ENCODE assay signal across 7 cellular contexts in genomic region chr4:41505161-41505653, GRCh38. TPM values are rescaled to one million over a fixed set of nuclear protein-coding genes. Genes with fewer than 3 reads are reported as not detected.
DNase-seq lines count a peak whose midpoint lies in the region; ATAC-seq and TF ChIP-seq lines count a peak whose summit lies in the region.

No MANE protein-coding gene starts in this region.

- H3K27ac ChIP-seq in heart left ventricle (peak overlapping the region in 6 of 12 donors; percentile 17 to 72 (median 51)), temporal lobe (ENCODE audit: low read depth, low read length) (peak overlapping the region; percentile 77)

- no peaks in the 10 kb centered on the region for H3K9me3 Mint-ChIP-seq in HFFc6
- peaks cover 6% of the 10 kb centered on the region for H3K9me3 Mint-ChIP-seq in activated CD8-positive, alpha-beta T cell treated with anti-CD3 and anti-CD28 coated beads for 36 hours

- POLR2A ChIA-PET in activated CD8-positive, alpha-beta T cell treated with anti-CD3 and anti-CD28 coated beads for 36 hours (lab: Charles Lee) = no interaction called here

- no peak overlapping the region for H3K4me3 ChIP-seq in heart left ventricle

- no peaks in the 10 kb centered on the region for H3K27me3 ChIP-seq in heart left ventricle

- intact Hi-C loops in heart left ventricle (cut with DNase I) = loop anchor here in 1 of 10 donors (10.0 kb wide), 1 partner anchor 50 kb away; no protein-coding TSS in a partner anchor
- intact Hi-C loops in activated CD8-positive, alpha-beta T cell treated with anti-CD3 and anti-CD28 coated beads for 36 hours (cut with micrococcal nuclease) = no loop called here

- peaks cover 75% of the 10 kb centered on the region for H3K4me1 Mint-ChIP-seq in HFFc6 (ENCODE audit: low read depth)
- no peaks in the 10 kb centered on the region for H3K4me1 Mint-ChIP-seq in activated CD8-positive, alpha-beta T cell treated with anti-CD3 and anti-CD28 coated beads for 36 hours (ENCODE audit: low read depth)

- H3K4me1 ChIP-seq in heart left ventricle = peaks cover 0 to 53% (median 28%) of the 10 kb centered on the region in 12 donors

- no peak for TF ChIP-seq CTCF in HFFc6 (IDR thresholded peaks at IDR 0.05)
- no peak for TF ChIP-seq CTCF in heart left ventricle (IDR thresholded peaks at IDR 0.05)
- no peak for TF ChIP-seq CTCF in activated CD8-positive, alpha-beta T cell treated with anti-CD3 and anti-CD28 coated beads for 36 hours (IDR thresholded peaks at IDR 0.05)

- no peak for TF ChIP-seq POLR2A in heart left ventricle (IDR thresholded peaks at IDR 0.05)

- peak; percentile 79 to 90 (median 84) for ATAC-seq in heart left ventricle
- no peak for ATAC-seq in activated CD8-positive, alpha-beta T cell treated with anti-CD3 and anti-CD28 coated beads for 36 hours

- peak overlapping the region; percentile 82 for H3K27ac Mint-ChIP-seq in HFFc6
- no peak overlapping the region for H3K27ac Mint-ChIP-seq in activated CD8-positive, alpha-beta T cell treated with anti-CD3 and anti-CD28 coated beads for 36 hours

- H3K4me3 Mint-ChIP-seq in HFFc6 = peak overlapping the region; percentile 51; the same call in 1 of the 2 replicates
- no peak overlapping the region for H3K4me3 Mint-ChIP-seq in activated CD8-positive, alpha-beta T cell treated with anti-CD3 and anti-CD28 coated beads for 36 hours

- H3K36me3 Mint-ChIP-seq in HFFc6 (ENCODE audit: low read depth) = peaks cover 29% of the 10 kb centered on the region; the same call in 1 of the 2 replicates
- H3K36me3 Mint-ChIP-seq in activated CD8-positive, alpha-beta T cell treated with anti-CD3 and anti-CD28 coated beads for 36 hours (ENCODE audit: low read depth) = no peaks in the 10 kb centered on the region

- CTCF ChIA-PET in activated CD8-positive, alpha-beta T cell treated with anti-CD3 and anti-CD28 coated beads for 36 hours (lab: Charles Lee) = no interaction called here

- peak; percentile 24 for DNase-seq in HFFc6
- peak; percentile 35 for DNase-seq in RPMI7951 (ENCODE audit: low read depth)
- peak in 3 of 5 donors; percentile 20 to 55 (median 37) for DNase-seq in heart left ventricle
- no peak for DNase-seq in activated naive CD4-positive, alpha-beta T cell (lab: John Stamatoyannopoulos, UW)
- no peak for DNase-seq in activated CD8-positive, alpha-beta T cell treated with anti-CD3 and anti-CD28 coated beads for 36 hours
- no peak for DNase-seq in DMS114 treated with DMSO at 0.1 percent for 48 hours (lab: John Stamatoyannopoulos, UW; ENCODE audit: unreplicated experiment)

- H3K9me3 ChIP-seq in heart left ventricle = peaks cover 0 to 4% (median 0%) of the 10 kb centered on the region in 12 donors

- WGBS in heart left ventricle, 4 donors = 33 to 59% (median 49%) methylated on average over 2 of the region's 2 CpGs

- H3K27me3 Mint-ChIP-seq in HFFc6 (ENCODE audit: insufficient read depth) = peaks cover 3% of the 10 kb centered on the region; the same call in 1 of the 2 replicates
- H3K27me3 Mint-ChIP-seq in activated CD8-positive, alpha-beta T cell treated with anti-CD3 and anti-CD28 coated beads for 36 hours = no peaks in the 10 kb centered on the region

- peaks cover 0 to 22% (median 0%) of the 10 kb centered on the region in 9 donors for H3K36me3 ChIP-seq in heart left ventricle

RNA-seq across cellular contexts. Expression of gene LIMCH1, which starts 32.8 kb away (rescaled TPM):
- total RNA-seq in HFFc6 (2021; fragmentation: NEBNext Ultra II Directional; extraction: Animal tissue kit (Norgen Biotek cat#: 25700)) = 100 to 1,000 TPM in 4 of 6 experiments, 10 to 100 TPM in 2; 14.4 to 236 (median 205) TPM
- 0.39 and 0.60 TPM in 2 replicates for total RNA-seq in RPMI7951 (2014; rRNA removed; shearing (Covaris generic))
- total RNA-seq in heart left ventricle (100 to 1,000 TPM; 169 to 345 (median 247) TPM), temporal lobe (117 TPM)
- 10 to 100 TPM; 50.9 to 54.0 TPM for polyA plus RNA-seq in heart left ventricle
- total RNA-seq in activated CD8-positive, alpha-beta T cell treated with anti-CD3 and anti-CD28 coated beads for 36 hours = not detected

Comparison
In these comparisons a context has a peak if more than half of its experiments do, and no peak if none do; other contexts are left out.
1. DNase-seq: peak in HFFc6 (single experiment), RPMI7951 (single experiment) and heart left ventricle (3 of 5); none in activated naive CD4-positive, alpha-beta T cell (0 of 4), activated CD8-positive, alpha-beta T cell treated with anti-CD3 and anti-CD28 coated beads for 36 hours (single experiment) and DMS114 treated with DMSO at 0.1 percent for 48 hours (single experiment).